ENCODE assay signal across 1 cellular context in genomic region chr17:78940708-78941107, GRCh38.
TF ChIP-seq lines count a peak whose summit lies in the region.

No MANE protein-coding gene starts in this region.

TF ChIP-seq in H1, 55 proteins besides CTCF, POLR2A, EP300 and RAD21 (continued from another document):
- TF ChIP-seq MAX (IDR thresholded peaks at IDR 0.05) = peak; percentile 91
- 0 out of 2 replicates have a peak, but pooled peaks have one; percentile 19 for TF ChIP-seq SP1 (IDR thresholded peaks at IDR 0.05; ENCODE audit: low read depth, low read length)
- no peak for TF ChIP-seq RBBP5 (IDR thresholded peaks at IDR 0.05; ENCODE audit: borderline replicate concordance, low read depth, low read length)
- peak; percentile 87 for TF ChIP-seq USF2 (IDR thresholded peaks at IDR 0.05; ENCODE audit: low read length)
- peak; percentile 62 for TF ChIP-seq E2F6 (IDR thresholded peaks at IDR 0.05)
- peak; percentile 93 for TF ChIP-seq TEAD4 (IDR thresholded peaks at IDR 0.05; ENCODE audit: low read depth, low read length)
